8 cellular contexts compared by ENCODE assay signal in the genomic region with DNA sequence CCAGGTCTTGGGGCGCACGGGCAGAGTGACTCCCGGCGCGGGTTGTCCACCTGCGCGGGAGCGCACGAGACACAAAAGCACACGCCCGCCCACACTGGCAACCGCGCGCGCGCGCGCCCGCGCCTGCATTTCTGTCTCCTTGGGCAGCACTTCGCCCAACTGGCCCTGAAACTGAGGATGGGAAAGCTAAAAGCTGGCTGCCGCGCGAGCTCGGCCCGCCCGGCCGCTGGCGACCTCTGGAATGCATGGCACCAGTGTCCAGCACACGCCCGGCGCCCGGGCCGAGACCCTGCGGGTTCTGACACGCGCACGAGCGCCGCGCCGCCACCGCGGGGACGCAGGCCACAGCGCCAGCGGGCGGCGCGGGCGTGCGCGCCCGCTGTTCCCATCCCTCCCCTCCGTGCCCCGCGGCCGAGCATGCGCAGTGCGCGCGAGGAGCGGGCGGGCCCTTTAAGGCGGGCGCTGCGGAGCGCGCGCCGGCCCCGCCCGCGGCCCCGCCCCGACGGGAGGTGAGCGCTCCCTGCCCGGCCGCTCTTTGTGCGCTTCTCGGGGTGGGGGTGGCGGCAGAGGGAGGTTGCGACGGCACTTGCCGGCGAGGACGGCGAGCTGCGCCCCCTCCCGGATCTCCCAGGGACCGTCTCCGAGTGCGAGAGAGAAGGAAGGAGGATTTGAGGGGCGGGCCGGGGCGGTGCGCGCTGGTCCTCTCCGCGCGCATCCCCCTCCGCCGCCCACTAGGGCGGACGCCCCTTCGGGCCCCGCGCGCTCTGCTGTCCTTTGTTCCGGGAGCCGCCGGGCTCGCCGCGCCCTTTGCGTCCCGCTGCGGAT. TPM values are rescaled to one million over a fixed set of nuclear protein-coding genes. Genes with fewer than 3 reads are reported as not detected.
DNase-seq lines count a peak whose midpoint lies in the region; ATAC-seq lines count a peak whose summit lies in the region.

No MANE protein-coding gene starts in this region.

- peak overlapping the region; percentile 82 for H3K4me3 Mint-ChIP-seq in activated CD4-positive, alpha-beta memory T cell treated with anti-CD3 and anti-CD28 coated beads for 36 hours

- H3K4me1 Mint-ChIP-seq in activated CD4-positive, alpha-beta memory T cell treated with anti-CD3 and anti-CD28 coated beads for 36 hours (ENCODE audit: low read depth) = peaks cover 12% of the 10 kb centered on the region

- peaks cover 26% of the 10 kb centered on the region for H3K27me3 Mint-ChIP-seq in activated CD4-positive, alpha-beta memory T cell treated with anti-CD3 and anti-CD28 coated beads for 36 hours

- peak overlapping the region; percentile 80 for H3K27ac Mint-ChIP-seq in activated CD4-positive, alpha-beta memory T cell treated with anti-CD3 and anti-CD28 coated beads for 36 hours

- DNase-seq in C1 segment of cervical spinal cord (lab: John Stamatoyannopoulos, UW) (peak; percentile 14 to 97 (median 84)), NCI-H526 treated with DMSO at 0.1 percent for 48 hours (lab: John Stamatoyannopoulos, UW) (peak; percentile 91), ecto neural progenitor cell (ENCODE audit: low spot score) (peak; percentile 97), lung microvascular endothelial cell (ENCODE audit: low read depth in 2 of 2) (peak; percentile 94 to 95)
- peak; percentile 92 for DNase-seq in activated CD4-positive, alpha-beta memory T cell treated with anti-CD3 and anti-CD28 coated beads for 36 hours
- DNase-seq in stimulated activated CD4-positive, alpha-beta T cell treated with anti-CD3 and anti-CD28 coated beads, TNF-alpha, amount 100 ng/mL, for 24 hours (ENCODE audit: low read depth in 3 of 3) = peak; percentile 70 to 87 (median 72)

- intact Hi-C loops in activated CD4-positive, alpha-beta memory T cell treated with anti-CD3 and anti-CD28 coated beads for 36 hours (cut with micrococcal nuclease) = loop anchor here (1.0 to 10.0 kb wide), 5 partner anchors 216 to 1352 kb away; a partner anchor contains a TSS

- H3K36me3 Mint-ChIP-seq in activated CD4-positive, alpha-beta memory T cell treated with anti-CD3 and anti-CD28 coated beads for 36 hours = peaks cover 2% of the 10 kb centered on the region

- ATAC-seq in GM19328 (IDR thresholded peaks at IDR 0.05; ENCODE audit: unreplicated experiment) (peak; percentile 69), HG03469 (IDR thresholded peaks at IDR 0.05; ENCODE audit: unreplicated experiment) (peak; percentile 41)

- POLR2A ChIA-PET in activated CD4-positive, alpha-beta memory T cell treated with anti-CD3 and anti-CD28 coated beads for 36 hours (lab: Charles Lee) = interaction anchor here (1.8 kb wide), 1 partner anchor 215 kb away, joined by 6 read pairs; a partner anchor contains a TSS

- CTCF ChIA-PET in activated CD4-positive, alpha-beta memory T cell treated with anti-CD3 and anti-CD28 coated beads for 36 hours (lab: Charles Lee) = interaction anchor here (0.6 to 0.7 kb wide), 2 partner anchors 759 to 939 kb away, joined by 3 read pairs; no protein-coding TSS in a partner anchor

- H3K9me3 Mint-ChIP-seq in activated CD4-positive, alpha-beta memory T cell treated with anti-CD3 and anti-CD28 coated beads for 36 hours = no peaks in the 10 kb centered on the region

RNA-seq across cellular contexts. Expression of a gene that starts 1.1 kb away (rescaled TPM):
- under 1 TPM; 0.67 to 0.82 TPM for total RNA-seq in activated CD4-positive, alpha-beta memory T cell treated with anti-CD3 and anti-CD28 coated beads for 36 hours
- total RNA-seq in lung microvascular endothelial cell = 7.0 and 10.9 TPM in 2 replicates

Comparison
In these comparisons a context has a peak if more than half of its experiments do, and no peak if none do; other contexts are left out.
1. Peak in every context shown above with its lines: DNase-seq and ATAC-seq.